1 cellular context compared by ENCODE assay signal in the genomic region with DNA sequence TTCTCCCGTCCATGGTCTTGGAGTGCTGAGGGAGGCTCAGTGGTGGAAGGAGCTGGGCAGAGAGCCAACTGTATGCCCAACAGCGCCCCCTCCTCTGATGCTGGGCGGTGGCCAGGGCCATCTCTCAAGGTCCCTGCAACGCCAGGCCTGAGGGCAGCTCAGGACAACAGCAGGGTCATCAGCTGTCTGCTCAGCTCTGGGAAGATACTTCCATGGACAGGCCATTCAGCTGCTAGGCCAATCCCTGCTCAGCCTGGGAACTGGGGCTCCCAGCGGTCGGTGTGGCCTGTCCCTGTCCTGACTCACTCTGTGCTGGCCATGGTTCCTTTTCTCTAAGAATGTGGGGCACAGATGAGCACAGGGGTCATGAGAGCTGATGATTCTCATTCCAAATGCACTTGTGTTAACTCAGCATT.
TF ChIP-seq lines count a peak whose summit lies in the region.

No MANE protein-coding gene starts in this region.

TF ChIP-seq in WTC11, 78 proteins besides CTCF, POLR2A, EP300 and RAD21 (continued from another document):
- TF ChIP-seq, protein P1, sequence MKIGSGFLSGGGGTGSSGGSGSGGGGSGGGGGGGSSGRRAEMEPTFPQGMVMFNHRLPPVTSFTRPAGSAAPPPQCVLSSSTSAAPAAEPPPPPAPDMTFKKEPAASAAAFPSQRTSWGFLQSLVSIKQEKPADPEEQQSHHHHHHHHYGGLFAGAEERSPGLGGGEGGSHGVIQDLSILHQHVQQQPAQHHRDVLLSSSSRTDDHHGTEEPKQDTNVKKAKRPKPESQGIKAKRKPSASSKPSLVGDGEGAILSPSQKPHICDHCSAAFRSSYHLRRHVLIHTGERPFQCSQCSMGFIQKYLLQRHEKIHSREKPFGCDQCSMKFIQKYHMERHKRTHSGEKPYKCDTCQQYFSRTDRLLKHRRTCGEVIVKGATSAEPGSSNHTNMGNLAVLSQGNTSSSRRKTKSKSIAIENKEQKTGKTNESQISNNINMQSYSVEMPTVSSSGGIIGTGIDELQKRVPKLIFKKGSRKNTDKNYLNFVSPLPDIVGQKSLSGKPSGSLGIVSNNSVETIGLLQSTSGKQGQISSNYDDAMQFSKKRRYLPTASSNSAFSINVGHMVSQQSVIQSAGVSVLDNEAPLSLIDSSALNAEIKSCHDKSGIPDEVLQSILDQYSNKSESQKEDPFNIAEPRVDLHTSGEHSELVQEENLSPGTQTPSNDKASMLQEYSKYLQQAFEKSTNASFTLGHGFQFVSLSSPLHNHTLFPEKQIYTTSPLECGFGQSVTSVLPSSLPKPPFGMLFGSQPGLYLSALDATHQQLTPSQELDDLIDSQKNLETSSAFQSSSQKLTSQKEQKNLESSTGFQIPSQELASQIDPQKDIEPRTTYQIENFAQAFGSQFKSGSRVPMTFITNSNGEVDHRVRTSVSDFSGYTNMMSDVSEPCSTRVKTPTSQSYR (CRISPR knock-in tag; IDR thresholded peaks at IDR 0.05): no peak
- no peak for TF ChIP-seq ZNF423 (CRISPR knock-in tag; IDR thresholded peaks at IDR 0.05)
- TF ChIP-seq NR3C1 (CRISPR knock-in tag; conservative IDR thresholded peaks at IDR 0.05; ENCODE audit: low read depth): no peak
- TF ChIP-seq ZNF121 (CRISPR knock-in tag; IDR thresholded peaks at IDR 0.05): no peak
- TF ChIP-seq TP53 (CRISPR knock-in tag; IDR thresholded peaks at IDR 0.05): no peak
- TF ChIP-seq SP1 (CRISPR knock-in tag; conservative IDR thresholded peaks at IDR 0.05): no peak
- TF ChIP-seq SOX15 (CRISPR knock-in tag; IDR thresholded peaks at IDR 0.05): no peak
